18 cellular contexts compared by ENCODE assay signal in the genomic region with DNA sequence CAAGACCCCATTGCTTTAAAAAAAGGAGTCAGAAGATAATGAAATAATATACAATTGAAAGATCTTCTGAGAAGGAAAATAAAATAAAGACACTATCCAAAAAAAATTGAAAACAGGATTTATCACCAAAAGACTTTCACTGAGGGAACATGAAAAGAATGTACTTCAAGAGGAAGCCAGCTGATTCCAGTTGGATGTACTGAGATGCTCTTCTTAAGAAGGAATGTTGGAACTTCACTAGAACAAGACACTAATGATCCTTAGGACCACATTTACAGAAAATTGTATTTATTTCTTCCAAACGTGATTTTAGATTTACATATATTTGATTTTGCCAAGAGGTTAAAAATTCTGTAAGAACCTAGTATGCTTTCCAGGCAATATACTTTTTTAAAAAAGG.
DNase-seq lines count a peak whose midpoint lies in the region; ATAC-seq and TF ChIP-seq lines count a peak whose summit lies in the region.
"Had no signal": no experiment of that assay in that cellular context is flagged by ENCODE, and none has a peak within 500 bp of the region (broad histone marks: within the 10 kb centered on the region; RNA-seq: fewer than 3 reads in every experiment).

No MANE protein-coding gene starts in this region.

- DNase-seq in Right ventricle myocardium superior (no peak), Right ventricle myocardium inferior (ENCODE audit: missing footprints) (no peak), glutamatergic neuron (no peak), NCI-H2107 treated with DMSO at 0.1 percent for 48 hours (lab: John Stamatoyannopoulos, UW; ENCODE audit: unreplicated experiment) (no peak), Kasumi-1 (lab: John Stamatoyannopoulos, UW) (no peak), MV-4-11 (lab: John Stamatoyannopoulos, UW) (no peak)
- DNase-seq: Caco-2; H7; MM.1S; NCI-H2029; NCI-H2227 treated with DMSO at 0.1 percent for 48 hours; NCI-H526; NK-92 treated with Interleukin-12 subunit alpha and Interleukin-12 subunit beta, amount 100 ng/mL, for 24 hours; PC-3 had no signal

- intact Hi-C loops in Right ventricle myocardium superior (cut with DNase I): no loop called here
- intact Hi-C loops in Right ventricle myocardium inferior (cut with DNase I): no loop called here

- H3K27ac Mint-ChIP-seq in glutamatergic neuron (ENCODE audit: unreplicated experiment): peak overlapping the region; percentile 91

- peaks cover 2% of the 10 kb centered on the region for H3K9me3 Mint-ChIP-seq in glutamatergic neuron (ENCODE audit: unreplicated experiment)

- H3K4me1 Mint-ChIP-seq in glutamatergic neuron (ENCODE audit: low read depth, unreplicated experiment): peaks cover 10% of the 10 kb centered on the region

- peaks cover 12% of the 10 kb centered on the region for H3K36me3 Mint-ChIP-seq in glutamatergic neuron (ENCODE audit: unreplicated experiment)

- peak overlapping the region; percentile 74 for H3K27ac ChIP-seq in angular gyrus (ENCODE audit: low read depth, low read length)
- peak overlapping the region; percentile 63 for H3K27ac ChIP-seq in temporal lobe (ENCODE audit: low read depth, low read length)
- H3K27ac ChIP-seq: KMS-11 had no signal

- ATAC-seq in Right ventricle myocardium superior (ENCODE audit: poor library complexity) (peak; percentile 43), Right ventricle myocardium inferior (no peak)
- ATAC-seq: HepG2 had no signal

- no peak overlapping the region for H3K4me3 Mint-ChIP-seq in glutamatergic neuron (ENCODE audit: unreplicated experiment)

- no peak for TF ChIP-seq CTCF in glutamatergic neuron (IDR thresholded peaks at IDR 0.05; ENCODE audit: partially characterized antibody, unreplicated experiment)

- peaks cover 4% of the 10 kb centered on the region for H3K27me3 Mint-ChIP-seq in glutamatergic neuron (ENCODE audit: unreplicated experiment)
